ENCODE assay signal across 17 cellular contexts in the genomic region with DNA sequence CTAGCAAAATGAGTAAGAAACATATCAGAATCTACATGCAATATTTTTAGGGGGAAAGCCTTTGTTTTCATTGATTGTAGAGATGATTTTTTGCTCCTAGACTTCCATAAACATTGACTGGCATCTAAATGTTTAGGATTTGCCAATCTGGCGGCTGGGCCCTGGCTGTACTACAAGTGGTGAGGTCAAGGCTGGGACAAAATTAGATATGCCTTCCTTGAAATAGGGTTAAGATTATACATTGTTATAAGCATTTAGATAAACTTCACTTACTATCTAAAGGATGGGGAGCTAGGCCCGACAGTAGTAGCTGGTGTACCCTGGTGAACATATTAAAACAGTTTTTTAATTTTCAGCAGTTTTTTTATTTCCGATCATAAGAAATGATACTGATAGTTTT. TPM values are rescaled to one million over a fixed set of nuclear protein-coding genes. Genes with fewer than 3 reads are reported as not detected.
A peak's percentile ranks its signal among the peaks of the same experiment; 100 is the strongest.
DNase-seq lines count a peak whose midpoint lies in the region; ATAC-seq and TF ChIP-seq lines count a peak whose summit lies in the region.
"Had no signal": no experiment of that assay in that cellular context is flagged by ENCODE, and none has a peak within 500 bp of the region (broad histone marks: within the 10 kb centered on the region; RNA-seq: fewer than 3 reads in every experiment).

No MANE protein-coding gene starts in this region.

- H3K36me3 ChIP-seq in lower lobe of right lung (peaks cover 9% of the 10 kb centered on the region), subcutaneous abdominal adipose tissue (ENCODE audit: control insufficient read depth in 5 of 5, insufficient read depth in 5 of 5, low read length in 5 of 5) (peaks cover 0 to 10% (median 7%) of the 10 kb centered on the region in 5 donors)
- H3K36me3 ChIP-seq: WERI-Rb-1 had no signal

- H3K27ac ChIP-seq in cingulate gyrus (ENCODE audit: low read depth, low read length) (peak overlapping the region; percentile 82), lower lobe of right lung (peak overlapping the region; percentile 52), subcutaneous abdominal adipose tissue (ENCODE audit: low read depth, low read length) (peak overlapping the region; percentile 89)
- H3K27ac ChIP-seq: vagina, WERI-Rb-1 had no signal

- intact Hi-C loops in lower lobe of right lung (cut with DNase I), result no loop called here

- H3K4me3 ChIP-seq in lower lobe of right lung, result peak overlapping the region; percentile 5
- peak overlapping the region in 2 of 5 donors; percentile 4 to 21 for H3K4me3 ChIP-seq in subcutaneous abdominal adipose tissue (ENCODE audit: low read depth in 1 of 5, low read length in 5 of 5)
- H3K4me3 ChIP-seq in foreskin fibroblast (ENCODE audit: low read depth in 1 of 2, low read length in 2 of 2), result no peak overlapping the region
- H3K4me3 ChIP-seq: vagina had no signal

- H3K27me3 ChIP-seq in lower lobe of right lung (ENCODE audit: low read depth) (no peaks in the 10 kb centered on the region), subcutaneous abdominal adipose tissue (ENCODE audit: control insufficient read depth in 5 of 5, insufficient read depth in 4 of 5, low read length in 5 of 5) (no peaks in the 10 kb centered on the region)
- H3K27me3 ChIP-seq: vagina had no signal

- peak; percentile 36 for DNase-seq in NCI-H2029 (lab: John Stamatoyannopoulos, UW)
- no peak for DNase-seq in lower lobe of right lung
- DNase-seq in foreskin fibroblast, result no peak
- DNase-seq in middle frontal gyrus (ENCODE audit: extremely low spot score, low spot score), result no peak
- DNase-seq in activated CD4-positive, alpha-beta T cell treated with anti-CD3 and anti-CD28 coated beads, Interleukin-2, amount 50 U/mL, for 4 hours, result no peak
- DNase-seq: COR-L47; kidney glomerular epithelial cell; naive thymus-derived CD4-positive, alpha-beta T cell; NCI-H82; stimulated activated CD4-positive, alpha-beta T cell treated with anti-CD3 and anti-CD28 coated beads, Interleukin-2, amount 100 ng/mL, for 24 hours; WERI-Rb-1 had no signal

- TF ChIP-seq CTCF in lower lobe of right lung (IDR thresholded peaks at IDR 0.05) (no peak), foreskin fibroblast (IDR thresholded peaks at IDR 0.05; ENCODE audit: low read depth, low read length) (no peak)

- no peaks in the 10 kb centered on the region for H3K9me3 ChIP-seq in lower lobe of right lung
- no peaks in the 10 kb centered on the region for H3K9me3 ChIP-seq in subcutaneous abdominal adipose tissue (ENCODE audit: control insufficient read depth in 5 of 5, low read length in 5 of 5)
- H3K9me3 ChIP-seq: vagina had no signal

- peak overlapping the region in 4 of 5 donors; percentile 16 to 72 (median 56) for H3K9ac ChIP-seq in subcutaneous abdominal adipose tissue (ENCODE audit: low read length in 5 of 5)

- ATAC-seq in lower lobe of right lung (no peak), GM19328 (IDR thresholded peaks at IDR 0.05; ENCODE audit: unreplicated experiment) (no peak)
- ATAC-seq: activated T-helper 17 cell treated with anti-CD3 and anti-CD28 coated beads, Interleukin-2, amount 50 U/mL, for 72 hours; esophagus mucosa; naive thymus-derived CD4-positive, alpha-beta T cell had no signal

- H3K4me1 ChIP-seq in lower lobe of right lung (peaks cover 19% of the 10 kb centered on the region), subcutaneous abdominal adipose tissue (ENCODE audit: control insufficient read depth in 5 of 5, insufficient read depth in 5 of 5, low read length in 5 of 5) (peaks cover 1 to 68% (median 60%) of the 10 kb centered on the region in 5 donors)

RNA-seq across cellular contexts. Expression of a gene that starts 5.2 kb away (rescaled TPM):
- 70.0 TPM for total RNA-seq in lower lobe of right lung
